Comparison of ENCODE assay signal across 14 cellular contexts in the genomic region with DNA sequence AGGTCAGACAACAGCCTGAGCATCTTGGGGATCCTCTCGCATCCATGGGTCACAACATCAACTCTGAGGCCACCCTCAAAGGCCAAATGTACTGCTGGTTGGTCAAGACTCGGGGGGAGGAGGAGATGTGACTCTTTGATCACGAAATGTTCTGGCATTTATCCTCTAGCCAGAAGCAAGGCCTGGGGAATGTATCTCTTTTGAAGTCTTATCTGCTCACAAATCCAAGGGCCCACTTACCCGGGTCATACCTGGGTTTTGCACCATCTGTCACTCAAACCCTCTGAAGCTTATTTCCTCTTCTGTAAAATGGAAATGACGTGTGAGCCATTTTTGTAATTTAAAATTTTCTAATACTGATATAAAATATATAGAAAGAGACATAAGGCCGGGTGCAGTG. TPM values are rescaled to one million over a fixed set of nuclear protein-coding genes. Genes with fewer than 3 reads are reported as not detected.
A peak's percentile ranks its signal among the peaks of the same experiment; 100 is the strongest.
DNase-seq lines count a peak whose midpoint lies in the region; TF ChIP-seq lines count a peak whose summit lies in the region.
"Had no signal": no experiment of that assay in that cellular context is flagged by ENCODE, and none has a peak within 500 bp of the region (broad histone marks: within the 10 kb centered on the region; RNA-seq: fewer than 3 reads in every experiment).

No MANE protein-coding gene starts in this region.

- no peaks in the 10 kb centered on the region for H3K4me1 ChIP-seq in CD4-positive, alpha-beta memory T cell (ENCODE audit: insufficient read depth, low read length)

- H3K4me3 Mint-ChIP-seq in CD4-positive, alpha-beta memory T cell = no peak overlapping the region
- H3K4me3 Mint-ChIP-seq: CD4-positive, CD25-positive, alpha-beta regulatory T cell had no signal

- in situ Hi-C loops in GM13977 (cut with MboI; ENCODE audit: low pct_unique_long_range_greater_than_20kb, low sequenced_read_pairs, unreplicated experiment) = loop anchor here (25.0 kb wide), 1 partner anchor 445 kb away; no protein-coding TSS in a partner anchor

- H3K27me3 Mint-ChIP-seq in CD4-positive, alpha-beta memory T cell = no peaks in the 10 kb centered on the region
- H3K27me3 Mint-ChIP-seq: CD4-positive, CD25-positive, alpha-beta regulatory T cell had no signal

- no peaks in the 10 kb centered on the region for H3K9me3 Mint-ChIP-seq in CD4-positive, alpha-beta memory T cell
- H3K9me3 Mint-ChIP-seq: CD4-positive, CD25-positive, alpha-beta regulatory T cell had no signal

- POLR2A ChIA-PET in CD4-positive, alpha-beta memory T cell (lab: Charles Lee; ENCODE audit: partially characterized antibody) = no interaction called here

- H3K9me3 ChIP-seq in CD4-positive, alpha-beta memory T cell (ENCODE audit: control insufficient read depth in 1 of 2, low read length in 2 of 2) = no peaks in the 10 kb centered on the region
- H3K9me3 ChIP-seq: BLaER1 treated with 17β-estradiol and CSF1 and Interleukin-3, amounts not matched to agents 10 nM and 100 nM had no signal

- peak overlapping the region in 1 of 7 donors; percentile 42 for H3K27ac Mint-ChIP-seq in CD4-positive, alpha-beta memory T cell

- CTCF ChIA-PET in CD4-positive, alpha-beta memory T cell (lab: Charles Lee; ENCODE audit: partially characterized antibody) = interaction anchor here (1.7 kb wide), 1 partner anchor 27 kb away, joined by 9 read pairs; the partner anchor contains the start of gene NAE1

- DNase-seq in AG08396 (ENCODE audit: low spot score) (peak; percentile 1), GM13977 (ENCODE audit: low spot score) (peak; percentile 9), amniotic epithelial cell (ENCODE audit: low read depth) (peak; percentile 6), islet precursor cell (peak; percentile 50), SKM-1 (lab: John Stamatoyannopoulos, UW; ENCODE audit: unreplicated experiment) (no peak), DMS114 treated with DMSO at 0.1 percent for 48 hours (lab: John Stamatoyannopoulos, UW; ENCODE audit: unreplicated experiment) (no peak)
- no peak for DNase-seq in CD4-positive, alpha-beta memory T cell
- DNase-seq: 8988T; CD4-positive, CD25-positive, alpha-beta regulatory T cell; DMS153; DMS79 treated with DMSO at 0.1 percent for 48 hours; GF-D8; GM23248 had no signal

- H3K27me3 ChIP-seq in CD4-positive, alpha-beta memory T cell (ENCODE audit: insufficient read depth, low read length) = no peaks in the 10 kb centered on the region
- H3K27me3 ChIP-seq: BLaER1 treated with 17β-estradiol and CSF1 and Interleukin-3, amounts not matched to agents 10 nM and 100 nM had no signal

- H3K36me3 ChIP-seq in CD4-positive, alpha-beta memory T cell (ENCODE audit: insufficient read depth, low read length) = no peaks in the 10 kb centered on the region
- H3K36me3 ChIP-seq: BLaER1 treated with 17β-estradiol and CSF1 and Interleukin-3, amounts not matched to agents 10 nM and 100 nM had no signal

- H3K27ac ChIP-seq in CD4-positive, alpha-beta memory T cell (ENCODE audit: low read depth, low read length) = no peak overlapping the region
- H3K27ac ChIP-seq: BLaER1 treated with 17β-estradiol and CSF1 and Interleukin-3, amounts not matched to agents 10 nM and 100 nM; GM23248 had no signal

- no peaks in the 10 kb centered on the region for H3K4me1 Mint-ChIP-seq in CD4-positive, alpha-beta memory T cell
- H3K4me1 Mint-ChIP-seq: CD4-positive, CD25-positive, alpha-beta regulatory T cell had no signal

- TF ChIP-seq CTCF in GM13977 (IDR thresholded peaks at IDR 0.05; ENCODE audit: extremely low read depth, insufficient read depth, missing control alignments) = no peak

- H3K36me3 Mint-ChIP-seq in CD4-positive, alpha-beta memory T cell = no peaks in the 10 kb centered on the region
- H3K36me3 Mint-ChIP-seq: CD4-positive, CD25-positive, alpha-beta regulatory T cell had no signal

- H3K4me3 ChIP-seq in CD4-positive, alpha-beta memory T cell (ENCODE audit: low read length in 2 of 2) = no peak overlapping the region
- H3K4me3 ChIP-seq: BLaER1 treated with 17β-estradiol and CSF1 and Interleukin-3, amounts not matched to agents 10 nM and 100 nM; GM23248 had no signal

- intact Hi-C loops in CD4-positive, alpha-beta memory T cell (cut with micrococcal nuclease) = no loop called here

RNA-seq across cellular contexts. Expression of gene CA7, which starts 13.2 kb away (rescaled TPM):
- not detected for total RNA-seq in CD4-positive, alpha-beta memory T cell
- not detected for polyA plus RNA-seq in CD4-positive, alpha-beta memory T cell
- total RNA-seq: CD4-positive, CD25-positive, alpha-beta regulatory T cell had no signal
- polyA plus RNA-seq: CD4-positive, CD25-positive, alpha-beta regulatory T cell; GM23248 had no signal

RNA-seq across cellular contexts. Expression of gene PDP2, which starts 22.9 kb away (rescaled TPM):
- 10 to 100 TPM; 16.3 to 19.3 TPM for total RNA-seq in CD4-positive, alpha-beta memory T cell
- 1 to 10 TPM; 2.4 to 4.0 TPM for polyA plus RNA-seq in CD4-positive, alpha-beta memory T cell

RNA-seq across cellular contexts. Expression of gene NAE1, which starts 26.7 kb away (rescaled TPM):
- total RNA-seq in CD4-positive, alpha-beta memory T cell = 10 to 100 TPM; 93.8 to 95.3 TPM
- polyA plus RNA-seq in CD4-positive, alpha-beta memory T cell = 100 to 1,000 TPM in 1 of 2 donors, 10 to 100 TPM in 1; 70.4 to 101 TPM

RNA-seq across cellular contexts. Expression of gene TERB1, which starts 56.1 kb away (rescaled TPM):
- total RNA-seq in CD4-positive, alpha-beta memory T cell = 1 to 10 TPM in 1 of 2 experiments, under 1 TPM in 1; 0.83 to 1.1 TPM
- not detected for polyA plus RNA-seq in CD4-positive, alpha-beta memory T cell
- total RNA-seq: GM23248 had no signal
- polyA plus RNA-seq: CD4-positive, CD25-positive, alpha-beta regulatory T cell; GM23248 had no signal

Comparison
In these comparisons a context has a peak if more than half of its experiments do, and no peak if none do; other contexts are left out.
1. DNase-seq: peak in AG08396 (single experiment), GM13977 (single experiment), amniotic epithelial cell (single experiment) and islet precursor cell (single experiment); none in SKM-1 (single experiment), CD4-positive, alpha-beta memory T cell (0 of 5) and DMS114 treated with DMSO at 0.1 percent for 48 hours (single experiment).